In the genomic region with DNA sequence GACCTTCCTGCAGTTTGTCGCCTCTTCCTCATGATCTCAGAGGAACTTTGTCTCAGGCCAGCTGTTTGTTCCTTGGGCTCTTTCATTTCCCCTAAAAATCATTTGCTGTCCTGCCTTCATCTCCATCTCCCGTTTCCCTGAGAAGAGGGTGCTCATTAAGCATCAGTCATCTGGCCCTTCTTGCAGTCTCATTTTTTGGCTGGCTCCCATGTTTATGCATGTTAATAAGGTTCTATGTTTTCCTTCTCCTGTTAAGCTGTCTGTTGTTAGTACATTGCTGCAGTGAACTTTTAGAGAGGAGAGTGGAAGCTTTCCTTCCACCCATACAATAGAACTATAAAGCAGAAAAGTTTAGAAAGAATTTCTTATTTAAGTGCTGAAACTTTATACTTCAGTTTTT, we compare ENCODE assay signal across 10 cellular contexts. TPM values are rescaled to one million over a fixed set of nuclear protein-coding genes. Genes with fewer than 3 reads are reported as not detected.
"Had no signal": no experiment of that assay in that cellular context is flagged by ENCODE, and none has a peak within 500 bp of the region (broad histone marks: within the 10 kb centered on the region; RNA-seq: fewer than 3 reads in every experiment).

No MANE protein-coding gene starts in this region.

RNA-seq across cellular contexts. Expression of a gene that starts 43.4 kb away (rescaled TPM):
- total RNA-seq: activated B cell treated with CpG ODN at 0.5 μM for 24 hours; activated CD4-positive, alpha-beta memory T cell treated with anti-CD3 and anti-CD28 coated beads for 36 hours; activated naive CD4-positive, alpha-beta T cell treated with anti-CD3 and anti-CD28 coated beads for 36 hours; activated naive CD4-positive, alpha-beta T cell treated with anti-CD3 and anti-CD28 coated beads, Interleukin-2, amount 50 U/mL, for 72 hours; activated T-helper 1 cell treated with anti-CD3 and anti-CD28 coated beads, Interleukin-12 subunit alpha, Interleukin-12 subunit beta, Interleukin-2, Interleukin-4 antibody, amounts not matched to agents 30 ng/mL and 10 ng/mL and 1 ng/mL, durations not matched to agents 14 hours and 24 hours and 36 hours; bronchial epithelial cell; LHCN-M2; Peyer's patch; SJSA1; T-helper 17 cell had no signal
